ENCODE assay signal across 20 cellular contexts in genomic region chr3:100268986-100269385, GRCh38. TPM values are rescaled to one million over a fixed set of nuclear protein-coding genes. Genes with fewer than 3 reads are reported as not detected.
DNase-seq lines count a peak whose midpoint lies in the region; ATAC-seq and TF ChIP-seq lines count a peak whose summit lies in the region.
"Had no signal": no experiment of that assay in that cellular context is flagged by ENCODE, and none has a peak within 500 bp of the region (broad histone marks: within the 10 kb centered on the region; RNA-seq: fewer than 3 reads in every experiment).

No MANE protein-coding gene starts in this region.

- H4K20me1 ChIP-seq in mammary epithelial cell (ENCODE audit: insufficient read depth, low read length) = no peaks in the 10 kb centered on the region

- in situ Hi-C loops in mammary epithelial cell (cut with MboI; ENCODE audit: low sequenced_read_pairs in 2 of 2) = loop anchor here in 1 of 2 donors (10.0 kb wide), 1 partner anchor 434 kb away; no protein-coding TSS in a partner anchor

- no peaks in the 10 kb centered on the region for H3K27me3 ChIP-seq in mammary epithelial cell (ENCODE audit: insufficient read depth, low read length)
- no peaks in the 10 kb centered on the region for H3K27me3 ChIP-seq in breast epithelium
- no peaks in the 10 kb centered on the region for H3K27me3 ChIP-seq in WERI-Rb-1 (ENCODE audit: insufficient read depth, low read depth, severe bottlenecking)
- no peaks in the 10 kb centered on the region for H3K27me3 ChIP-seq in vagina
- H3K27me3 ChIP-seq: gastroesophageal sphincter, left lung, pancreas, sigmoid colon, suprapubic skin had no signal

- H3K36me3 Mint-ChIP-seq in stimulated activated effector memory CD8-positive, alpha-beta T cell treated with anti-CD3 and anti-CD28 coated beads, Interleukin-12 subunit alpha, Interleukin-12 subunit beta, amount 100 ng/mL, for 72 hours = no peaks in the 10 kb centered on the region
- peaks cover 2 to 3% of the 10 kb centered on the region in 2 donors for H3K36me3 Mint-ChIP-seq in CD14-positive monocyte
- H3K36me3 Mint-ChIP-seq: activated naive CD8-positive, alpha-beta T cell treated with anti-CD3 and anti-CD28 coated beads, Interleukin-2, amount 10 ng/mL, durations not matched to agents 7 days and 5 days had no signal

- 30% methylated on average over 2 of the region's 2 CpGs for WGBS in mammary epithelial cell (ENCODE audit: low coverage, missing lambda C conversion rate)

- ATAC-seq in stimulated activated effector memory CD8-positive, alpha-beta T cell treated with anti-CD3 and anti-CD28 coated beads, Interleukin-12 subunit alpha, Interleukin-12 subunit beta, amount 100 ng/mL, for 72 hours = no peak
- no peak for ATAC-seq in HG03439 (IDR thresholded peaks at IDR 0.05; ENCODE audit: unreplicated experiment)
- ATAC-seq: effector memory CD8-positive, alpha-beta T cell; gastroesophageal sphincter; pancreas had no signal

- H3K4me3 Mint-ChIP-seq in stimulated activated effector memory CD8-positive, alpha-beta T cell treated with anti-CD3 and anti-CD28 coated beads, Interleukin-12 subunit alpha, Interleukin-12 subunit beta, amount 100 ng/mL, for 72 hours = peak overlapping the region; percentile 13
- no peak overlapping the region for H3K4me3 Mint-ChIP-seq in CD14-positive monocyte
- H3K4me3 Mint-ChIP-seq: activated naive CD8-positive, alpha-beta T cell treated with anti-CD3 and anti-CD28 coated beads, Interleukin-2, amount 10 ng/mL, durations not matched to agents 7 days and 5 days; activated T-cell treated with anti-CD3 and anti-CD28 coated beads, Interleukin-2, amount 50 U/mL, for 4 hours; effector memory CD8-positive, alpha-beta T cell had no signal

- H3K27ac ChIP-seq in mammary epithelial cell (ENCODE audit: insufficient read depth, low read depth, low read length) (peak overlapping the region; percentile 91), breast epithelium (no peak overlapping the region), WERI-Rb-1 (peak overlapping the region; percentile 65), vagina (no peak overlapping the region)
- H3K27ac ChIP-seq: gastroesophageal sphincter, left lung, pancreas, sigmoid colon, suprapubic skin had no signal

- no peak overlapping the region for H2AFZ ChIP-seq in mammary epithelial cell (ENCODE audit: low read depth, low read length)

- H3K4me1 ChIP-seq in mammary epithelial cell (ENCODE audit: insufficient read depth, low read length) (peaks cover 41% of the 10 kb centered on the region), breast epithelium (no peaks in the 10 kb centered on the region), vagina (peaks cover 42% of the 10 kb centered on the region)

- peak overlapping the region; percentile 50 for H3K9ac ChIP-seq in mammary epithelial cell (ENCODE audit: insufficient read depth, low read length)

- TF ChIP-seq CTCF in mammary epithelial cell (conservative IDR thresholded peaks at IDR 0.05 in 1 of 2, IDR thresholded peaks at IDR 0.05 in 1 of 2; ENCODE audit: extremely low read depth in 1 of 2, insufficient read depth in 1 of 2, low read depth in 1 of 2, low read length in 2 of 2) (no peak), breast epithelium (IDR thresholded peaks at IDR 0.05) (no peak), WERI-Rb-1 (IDR thresholded peaks at IDR 0.05; ENCODE audit: low read depth, low read length) (no peak), fibroblast of the aortic adventitia (IDR thresholded peaks at IDR 0.05; ENCODE audit: insufficient read depth, low read length) (no peak), CD14-positive monocyte (IDR thresholded peaks at IDR 0.05) (no peak), vagina (IDR thresholded peaks at IDR 0.05) (no peak)

- peaks cover 45% of the 10 kb centered on the region for H3K4me1 Mint-ChIP-seq in stimulated activated effector memory CD8-positive, alpha-beta T cell treated with anti-CD3 and anti-CD28 coated beads, Interleukin-12 subunit alpha, Interleukin-12 subunit beta, amount 100 ng/mL, for 72 hours
- H3K4me1 Mint-ChIP-seq in CD14-positive monocyte = peaks cover 32% of the 10 kb centered on the region

- H3K27me3 Mint-ChIP-seq in CD14-positive monocyte (ENCODE audit: low read depth in 3 of 3) = no peaks in the 10 kb centered on the region
- H3K27me3 Mint-ChIP-seq: activated naive CD8-positive, alpha-beta T cell treated with anti-CD3 and anti-CD28 coated beads, Interleukin-2, amount 10 ng/mL, durations not matched to agents 7 days and 5 days; effector memory CD8-positive, alpha-beta T cell had no signal

- DNase-seq in mammary epithelial cell (no peak), breast epithelium (ENCODE audit: low spot score in 2 of 2) (no peak), WERI-Rb-1 (no peak), fibroblast of the aortic adventitia (ENCODE audit: low read depth) (peak; percentile 75), CD14-positive monocyte (ENCODE audit: low spot score) (no peak), vagina (ENCODE audit: extremely low spot score in 2 of 2) (no peak)
- DNase-seq in stimulated activated effector memory CD8-positive, alpha-beta T cell treated with anti-CD3 and anti-CD28 coated beads, Interleukin-12 subunit alpha, Interleukin-12 subunit beta, amount 100 ng/mL, for 72 hours (ENCODE audit: low spot score in 2 of 2) = no peak
- DNase-seq: activated naive CD8-positive, alpha-beta T cell treated with anti-CD3 and anti-CD28 coated beads, Interleukin-2, amount 10 ng/mL, durations not matched to agents 7 days and 5 days; activated T-cell treated with anti-CD3 and anti-CD28 coated beads, Interleukin-2, amount 50 U/mL, for 4 hours; central memory CD4-positive, alpha-beta T cell; effector memory CD8-positive, alpha-beta T cell; left lung; NCI-H1930; NCI-H526 treated with DMSO at 0.1 percent for 48 hours; pancreas; sigmoid colon had no signal

- intact Hi-C loops in mammary epithelial cell (cut with micrococcal nuclease) = loop anchor here (1.0 kb wide), 1 partner anchor 8 kb away; no protein-coding TSS in a partner anchor
- intact Hi-C loops in breast epithelium (cut with DNase I; ENCODE audit: low total_unique reads) = no loop called here
- intact Hi-C loops in CD14-positive monocyte (cut with micrococcal nuclease) = loop anchor here in 1 of 2 donors (10.0 kb wide), 2 partner anchors 194 to 434 kb away; no protein-coding TSS in a partner anchor
- intact Hi-C loops in vagina (cut with DNase I) = no loop called here

- H3K4me3 ChIP-seq in mammary epithelial cell (replicated peaks in 1 of 3; ENCODE audit: insufficient read depth in 1 of 3, low read depth in 2 of 3, low read length in 3 of 3) (peak overlapping the region in 1 of 3 experiments; percentile 11), breast epithelium (no peak overlapping the region), WERI-Rb-1 (ENCODE audit: low read depth, low read length) (peak overlapping the region; percentile 1; the same call in 1 of the 2 replicates), fibroblast of the aortic adventitia (ENCODE audit: low read depth, low read length) (no peak overlapping the region), vagina (no peak overlapping the region)
- H3K4me3 ChIP-seq: gastroesophageal sphincter, HAP-1, left lung, pancreas, sigmoid colon, suprapubic skin had no signal

- TF ChIP-seq POLR2A in breast epithelium (IDR thresholded peaks at IDR 0.05) = no peak
- TF ChIP-seq POLR2A in vagina (IDR thresholded peaks at IDR 0.05) = no peak

- no peak overlapping the region for H3K27ac Mint-ChIP-seq in stimulated activated effector memory CD8-positive, alpha-beta T cell treated with anti-CD3 and anti-CD28 coated beads, Interleukin-12 subunit alpha, Interleukin-12 subunit beta, amount 100 ng/mL, for 72 hours
- H3K27ac Mint-ChIP-seq in CD14-positive monocyte = no peak overlapping the region
- H3K27ac Mint-ChIP-seq: activated naive CD8-positive, alpha-beta T cell treated with anti-CD3 and anti-CD28 coated beads, Interleukin-2, amount 10 ng/mL, durations not matched to agents 7 days and 5 days; effector memory CD8-positive, alpha-beta T cell had no signal

- dilution Hi-C loops in mammary epithelial cell (cut with HindIII; ENCODE audit: low sequenced_read_pairs) = no loop called here

- CTCF ChIA-PET in mammary epithelial cell (lab: Charles Lee; ENCODE audit: low non-redundant PET) = interaction anchor here (1.1 kb wide), 1 partner anchor 15 kb away, joined by 8 read pairs; no protein-coding TSS in a partner anchor

- H3K9me3 ChIP-seq in mammary epithelial cell (replicated peaks; ENCODE audit: insufficient read depth, low read length) (no peaks in the 10 kb centered on the region), breast epithelium (no peaks in the 10 kb centered on the region), WERI-Rb-1 (ENCODE audit: severe bottlenecking) (no peaks in the 10 kb centered on the region), vagina (no peaks in the 10 kb centered on the region)
- H3K9me3 ChIP-seq: gastroesophageal sphincter, HAP-1, left lung, pancreas, sigmoid colon, suprapubic skin had no signal

- no peaks in the 10 kb centered on the region for H3K9me3 Mint-ChIP-seq in stimulated activated effector memory CD8-positive, alpha-beta T cell treated with anti-CD3 and anti-CD28 coated beads, Interleukin-12 subunit alpha, Interleukin-12 subunit beta, amount 100 ng/mL, for 72 hours
- H3K9me3 Mint-ChIP-seq in CD14-positive monocyte = no peaks in the 10 kb centered on the region
- H3K9me3 Mint-ChIP-seq: activated naive CD8-positive, alpha-beta T cell treated with anti-CD3 and anti-CD28 coated beads, Interleukin-2, amount 10 ng/mL, durations not matched to agents 7 days and 5 days; activated T-cell treated with anti-CD3 and anti-CD28 coated beads, Interleukin-2, amount 50 U/mL, for 4 hours; effector memory CD8-positive, alpha-beta T cell had no signal

- H3K79me2 ChIP-seq in mammary epithelial cell (ENCODE audit: insufficient read depth, low read length) = peaks cover 81% of the 10 kb centered on the region

- no TSS peak for BruUV-seq in mammary epithelial cell (replicated peaks; lab: Mats Ljungman, UMichigan)

- H3K4me2 ChIP-seq in mammary epithelial cell (ENCODE audit: insufficient read depth, low read depth, low read length) = peak overlapping the region; percentile 76

- no peaks in the 10 kb centered on the region for H3K36me3 ChIP-seq in mammary epithelial cell (ENCODE audit: insufficient read depth, low read length)
- no peaks in the 10 kb centered on the region for H3K36me3 ChIP-seq in breast epithelium
- H3K36me3 ChIP-seq in WERI-Rb-1 = no peaks in the 10 kb centered on the region
- no peaks in the 10 kb centered on the region for H3K36me3 ChIP-seq in vagina
- H3K36me3 ChIP-seq: gastroesophageal sphincter, HAP-1, left lung, pancreas, sigmoid colon, suprapubic skin had no signal

RNA-seq across cellular contexts. Expression of gene TBC1D23, which starts 8.2 kb away (rescaled TPM):
- 10 to 100 TPM; 54.3 to 57.1 TPM for total RNA-seq in mammary epithelial cell
- 17.8 TPM for polyA plus RNA-seq in mammary epithelial cell
- 17.3 TPM for polyA minus RNA-seq in mammary epithelial cell
- 10 to 100 TPM; 32.8 to 48.2 (median 42.9) TPM for total RNA-seq in breast epithelium
- 76.4 and 157 TPM in 2 replicates for total RNA-seq in fibroblast of the aortic adventitia (ENCODE audit: low replicate concordance)
- 10 to 100 TPM; 12.2 to 22.7 TPM for polyA plus RNA-seq in CD14-positive monocyte
- total RNA-seq in vagina = 56.5 TPM

Comparison
In these comparisons a context has a peak if more than half of its experiments do, and no peak if none do; other contexts are left out.
1. H3K27ac ChIP-seq: peak in mammary epithelial cell (single experiment) and WERI-Rb-1 (single experiment); none in breast epithelium (0 of 2) and vagina (single experiment).